In genomic region chr7:113085781-113086390, GRCh38 we compare ENCODE assay signal across 9 cellular contexts. TPM values are rescaled to one million over a fixed set of nuclear protein-coding genes. Genes with fewer than 3 reads are reported as not detected.
A peak's percentile ranks its signal among the peaks of the same experiment; 100 is the strongest.
DNase-seq lines count a peak whose midpoint lies in the region; ATAC-seq and TF ChIP-seq lines count a peak whose summit lies in the region.
"Had no signal": no experiment of that assay in that cellular context is flagged by ENCODE, and none has a peak within 500 bp of the region (broad histone marks: within the 10 kb centered on the region; RNA-seq: fewer than 3 reads in every experiment).

No MANE protein-coding gene starts in this region.

- in situ Hi-C loops in transverse colon (cut with MboI; ENCODE audit: low pct_ligation_motif_present in 1 of 4, low pct_unique_long_range_greater_than_20kb in 1 of 4, low sequenced_read_pairs in 3 of 4): no loop called here

- peak overlapping the region; percentile 90 for H3K4me2 ChIP-seq in hepatocyte

- ATAC-seq in GM18499 (IDR thresholded peaks at IDR 0.05; ENCODE audit: insufficient read depth, unreplicated experiment): peak; percentile 9
- ATAC-seq in HG03457 (IDR thresholded peaks at IDR 0.05; ENCODE audit: unreplicated experiment): peak; percentile 20
- peak; percentile 21 for ATAC-seq in activated B cell treated with CpG ODN at 0.5 μM for 24 hours (ENCODE audit: low read depth)
- ATAC-seq in HG03439 (IDR thresholded peaks at IDR 0.05; ENCODE audit: unreplicated experiment): no peak
- no peak for ATAC-seq in HG02642 (IDR thresholded peaks at IDR 0.05; ENCODE audit: poor library complexity, unreplicated experiment)

- no peak overlapping the region for H3K9ac ChIP-seq in subcutaneous abdominal adipose tissue (ENCODE audit: low read length in 5 of 5)

- H3K27ac Mint-ChIP-seq in activated B cell treated with CpG ODN at 0.5 μM for 24 hours: no peak overlapping the region

- H2AFZ ChIP-seq in hepatocyte: peak overlapping the region; percentile 39

- H3K9me3 Mint-ChIP-seq in activated B cell treated with CpG ODN at 0.5 μM for 24 hours: no peaks in the 10 kb centered on the region

- TF ChIP-seq CTCF in activated B cell treated with CpG ODN at 0.5 μM for 24 hours (IDR thresholded peaks at IDR 0.05) (no peak), hepatocyte (IDR thresholded peaks at IDR 0.05; ENCODE audit: poor library complexity) (no peak), transverse colon (IDR thresholded peaks at IDR 0.05) (no peak)

- TF ChIP-seq POLR2A in transverse colon (IDR thresholded peaks at IDR 0.05): no peak

- H3K4me1 ChIP-seq in hepatocyte (ENCODE audit: insufficient read depth): no peaks in the 10 kb centered on the region
- H3K4me1 ChIP-seq in subcutaneous abdominal adipose tissue (ENCODE audit: control insufficient read depth in 5 of 5, insufficient read depth in 5 of 5, low read length in 5 of 5): peaks cover 0 to 20% (median 16%) of the 10 kb centered on the region in 5 donors
- peaks cover 0 to 4% (median 0%) of the 10 kb centered on the region in 4 donors for H3K4me1 ChIP-seq in transverse colon

- H3K27me3 ChIP-seq in hepatocyte (peaks cover 7% of the 10 kb centered on the region), subcutaneous abdominal adipose tissue (ENCODE audit: control insufficient read depth in 5 of 5, insufficient read depth in 4 of 5, low read length in 5 of 5) (peaks cover 0 to 10% (median 5%) of the 10 kb centered on the region in 5 donors), transverse colon (peaks cover 14% of the 10 kb centered on the region)

- H3K36me3 Mint-ChIP-seq in activated B cell treated with CpG ODN at 0.5 μM for 24 hours (ENCODE audit: low read depth): no peaks in the 10 kb centered on the region

- H3K4me1 Mint-ChIP-seq in activated B cell treated with CpG ODN at 0.5 μM for 24 hours: peaks cover 7% of the 10 kb centered on the region

- H3K4me3 ChIP-seq in hepatocyte (peak overlapping the region; percentile 40), subcutaneous abdominal adipose tissue (ENCODE audit: low read depth in 1 of 5, low read length in 5 of 5) (peak overlapping the region; percentile 28 to 70 (median 65)), transverse colon (peak overlapping the region in 1 of 4 donors; percentile 48)

- POLR2A ChIA-PET in activated B cell treated with CpG ODN at 0.5 μM for 24 hours (lab: Charles Lee): interaction anchor here (0.7 kb wide), 1 partner anchor 112 kb away, joined by 6 read pairs; no protein-coding TSS in a partner anchor

- H3K9me3 ChIP-seq in hepatocyte (ENCODE audit: low read depth) (no peaks in the 10 kb centered on the region), subcutaneous abdominal adipose tissue (ENCODE audit: control insufficient read depth in 5 of 5, low read length in 5 of 5) (no peaks in the 10 kb centered on the region), transverse colon (no peaks in the 10 kb centered on the region)

- H3K27ac ChIP-seq in hepatocyte (no peak overlapping the region), subcutaneous abdominal adipose tissue (ENCODE audit: low read depth, low read length) (no peak overlapping the region), transverse colon (no peak overlapping the region)

- no peak for TF ChIP-seq EP300 in transverse colon (IDR thresholded peaks at IDR 0.05; ENCODE audit: low read depth)

- H3K79me2 ChIP-seq in hepatocyte: no peaks in the 10 kb centered on the region

- H3K36me3 ChIP-seq in hepatocyte (replicated peaks; ENCODE audit: insufficient read depth, low read depth): no peaks in the 10 kb centered on the region
- no peaks in the 10 kb centered on the region for H3K36me3 ChIP-seq in subcutaneous abdominal adipose tissue (ENCODE audit: control insufficient read depth in 5 of 5, insufficient read depth in 5 of 5, low read length in 5 of 5)
- no peaks in the 10 kb centered on the region for H3K36me3 ChIP-seq in transverse colon

- H4K20me1 ChIP-seq in hepatocyte (ENCODE audit: insufficient read depth, poor library complexity, severe bottlenecking): no peaks in the 10 kb centered on the region

- peaks cover 42% of the 10 kb centered on the region for H3K27me3 Mint-ChIP-seq in activated B cell treated with CpG ODN at 0.5 μM for 24 hours

- no peak for DNase-seq in activated B cell treated with CpG ODN at 0.5 μM for 24 hours
- no peak for DNase-seq in hepatocyte (ENCODE audit: low spot score)
- DNase-seq in transverse colon: no peak

- intact Hi-C loops in activated B cell treated with CpG ODN at 0.5 μM for 24 hours (cut with micrococcal nuclease): no loop called here
- intact Hi-C loops in transverse colon (cut with DNase I; ENCODE audit: low total_unique reads): no loop called here

- H3K9me2 ChIP-seq in hepatocyte (replicated peaks; ENCODE audit: insufficient read depth): no peaks in the 10 kb centered on the region

- H3K4me3 Mint-ChIP-seq in activated B cell treated with CpG ODN at 0.5 μM for 24 hours: peak overlapping the region; percentile 28

- CTCF ChIA-PET in activated B cell treated with CpG ODN at 0.5 μM for 24 hours (lab: Charles Lee): no interaction called here

- 52% methylated on average over 16 of the region's 16 CpGs for WGBS in hepatocyte (ENCODE audit: low lambda C conversion rate, missing lambda C conversion rate)
- WGBS in transverse colon (ENCODE audit: low coverage in 1 of 2), 2 donors: 10 to 53% methylated on average over 2 to 16 of the region's 16 CpGs

RNA-seq across cellular contexts. Expression of gene GPR85, which starts 0.7 kb away (rescaled TPM):
- total RNA-seq in activated B cell treated with CpG ODN at 0.5 μM for 24 hours (not detected in 2 replicates), hepatocyte (3.8 and 4.9 TPM in 2 replicates), transverse colon (under 1 TPM in 2 of 4 donors, not detected in 2; 0.16 to 0.27 TPM)
- 0.31 TPM in 1 of 2 replicates, not detected in the other for polyA plus RNA-seq in hepatocyte
- total RNA-seq: NCI-H460 had no signal

RNA-seq across cellular contexts. Expression of gene SMIM30, which starts 32.5 kb away (rescaled TPM):
- total RNA-seq in activated B cell treated with CpG ODN at 0.5 μM for 24 hours: 28.7 and 30.6 TPM in 2 replicates
- total RNA-seq in hepatocyte: 92.0 and 103 TPM in 2 replicates
- 74.0 and 78.0 TPM in 2 replicates for polyA plus RNA-seq in hepatocyte
- total RNA-seq in transverse colon: 10 to 100 TPM in 3 of 4 donors, 1 to 10 TPM in 1; 4.6 to 36.0 (median 30.1) TPM

Comparison
In these comparisons a context has a peak if more than half of its experiments do, and no peak if none do; other contexts are left out.
1. ATAC-seq: peak in GM18499 (single experiment), HG03457 (single experiment) and activated B cell treated with CpG ODN at 0.5 μM for 24 hours (single experiment); none in HG03439 (single experiment) and HG02642 (single experiment).